24 cellular contexts compared by ENCODE assay signal in the genomic region with DNA sequence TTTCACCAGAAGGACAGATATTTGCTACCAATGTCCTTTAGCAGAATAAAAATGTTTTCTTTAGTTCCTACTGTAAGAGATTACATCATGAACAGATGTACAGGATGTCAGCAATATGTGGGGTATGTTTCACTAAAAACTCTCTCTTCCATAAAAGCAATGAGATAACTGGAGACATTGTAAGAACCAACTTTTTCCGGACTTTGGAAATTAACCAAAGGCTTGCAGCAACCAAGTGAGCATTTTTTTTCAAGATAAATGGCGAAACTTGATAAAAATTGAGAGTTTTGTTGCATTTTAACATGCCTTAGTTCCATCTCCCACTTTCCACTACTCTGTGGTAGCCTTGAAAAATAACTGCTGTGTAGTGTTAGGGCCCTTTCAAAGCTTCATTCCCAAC.
"Had no signal": no experiment of that assay in that cellular context is flagged by ENCODE, and none has a peak within 500 bp of the region (broad histone marks: within the 10 kb centered on the region; RNA-seq: fewer than 3 reads in every experiment).

No MANE protein-coding gene starts in this region.

- H3K36me3 ChIP-seq: colonic mucosa, esophagus squamous epithelium, gastrocnemius medialis, lower lobe of right lung, prostate gland, right atrium auricular region, thoracic aorta, transverse colon, vagina had no signal

- H3K9me3 ChIP-seq: colonic mucosa, gastrocnemius medialis, lower lobe of right lung, prostate gland, right atrium auricular region, thoracic aorta, transverse colon, vagina had no signal

- H3K4me3 Mint-ChIP-seq: dendritic cell treated with granulocyte-macrophage colony-stimulating factor and Interleukin-4, amounts not matched to agents 40 ng/mL and 50 ng/mL, for 4 days; naive thymus-derived CD8-positive, alpha-beta T cell; nephron progenitor cell; stimulated activated memory B cell treated with anti-CD40 and anti-IgM and Interleukin-4, amounts not matched to agents 10 μg/mL and 1 μg/mL and 100 μg/mL, for 72 hours had no signal

- ATAC-seq: gastrocnemius medialis; left ventricle myocardium superior; lower lobe of right lung; naive thymus-derived CD8-positive, alpha-beta T cell; sciatic nerve; stimulated activated memory B cell treated with anti-CD40 and anti-IgM and Interleukin-4, amounts not matched to agents 10 μg/mL and 1 μg/mL and 100 μg/mL, for 72 hours; stimulated activated naive CD8-positive, alpha-beta T cell treated with anti-CD3 and anti-CD28 coated beads, Interleukin-15, Interleukin-2, amounts not matched to agents 100 U/mL and 50 U/mL, for 24 hours had no signal

- DNase-seq: colonic mucosa; effector memory CD4-positive, alpha-beta T cell; erythroblast; esophagus squamous epithelium; foreskin fibroblast; gastrocnemius medialis; head of caudate nucleus; left ventricle myocardium superior; lower lobe of right lung; naive thymus-derived CD8-positive, alpha-beta T cell; nephron progenitor cell; nucleus accumbens; stimulated activated CD4-positive, alpha-beta T cell treated with anti-CD3 and anti-CD28 coated beads, Interleukin-2, amount 100 ng/mL, for 24 hours; stimulated activated CD4-positive, alpha-beta T cell treated with anti-CD3 and anti-CD28 coated beads, Interleukin-4, amount 100 ng/mL, for 4 hours; stimulated activated naive CD8-positive, alpha-beta T cell treated with anti-CD3 and anti-CD28 coated beads, Interleukin-15, Interleukin-2, amounts not matched to agents 100 U/mL and 50 U/mL, for 24 hours; substantia nigra; transverse colon had no signal

- H3K9me3 Mint-ChIP-seq: nephron progenitor cell had no signal

- H3K36me3 Mint-ChIP-seq: naive thymus-derived CD8-positive, alpha-beta T cell; stimulated activated memory B cell treated with anti-CD40 and anti-IgM and Interleukin-4, amounts not matched to agents 10 μg/mL and 1 μg/mL and 100 μg/mL, for 72 hours had no signal

- H3K27ac Mint-ChIP-seq: dendritic cell treated with granulocyte-macrophage colony-stimulating factor and Interleukin-4, amounts not matched to agents 40 ng/mL and 50 ng/mL, for 4 days; naive thymus-derived CD8-positive, alpha-beta T cell; nephron progenitor cell; stimulated activated memory B cell treated with anti-CD40 and anti-IgM and Interleukin-4, amounts not matched to agents 10 μg/mL and 1 μg/mL and 100 μg/mL, for 72 hours had no signal

- H3K27me3 Mint-ChIP-seq: dendritic cell treated with granulocyte-macrophage colony-stimulating factor and Interleukin-4, amounts not matched to agents 40 ng/mL and 50 ng/mL, for 4 days; naive thymus-derived CD8-positive, alpha-beta T cell; stimulated activated memory B cell treated with anti-CD40 and anti-IgM and Interleukin-4, amounts not matched to agents 10 μg/mL and 1 μg/mL and 100 μg/mL, for 72 hours had no signal

- H3K4me1 ChIP-seq: colonic mucosa, esophagus squamous epithelium, gastrocnemius medialis, lower lobe of right lung, prostate gland, right atrium auricular region, transverse colon, vagina had no signal

- H3K4me1 Mint-ChIP-seq: naive thymus-derived CD8-positive, alpha-beta T cell; nephron progenitor cell; stimulated activated memory B cell treated with anti-CD40 and anti-IgM and Interleukin-4, amounts not matched to agents 10 μg/mL and 1 μg/mL and 100 μg/mL, for 72 hours had no signal

- H3K27me3 ChIP-seq: colonic mucosa, esophagus squamous epithelium, gastrocnemius medialis, right atrium auricular region, transverse colon, vagina had no signal

- H3K27ac ChIP-seq: colonic mucosa, esophagus squamous epithelium, gastrocnemius medialis, lower lobe of right lung, prostate gland, right atrium auricular region, thoracic aorta, transverse colon, vagina had no signal

- H3K4me3 ChIP-seq: colonic mucosa, esophagus squamous epithelium, gastrocnemius medialis, lower lobe of right lung, prostate gland, right atrium auricular region, thoracic aorta, transverse colon, vagina had no signal
